Comparison of ENCODE assay signal across 8 cellular contexts in the genomic region with DNA sequence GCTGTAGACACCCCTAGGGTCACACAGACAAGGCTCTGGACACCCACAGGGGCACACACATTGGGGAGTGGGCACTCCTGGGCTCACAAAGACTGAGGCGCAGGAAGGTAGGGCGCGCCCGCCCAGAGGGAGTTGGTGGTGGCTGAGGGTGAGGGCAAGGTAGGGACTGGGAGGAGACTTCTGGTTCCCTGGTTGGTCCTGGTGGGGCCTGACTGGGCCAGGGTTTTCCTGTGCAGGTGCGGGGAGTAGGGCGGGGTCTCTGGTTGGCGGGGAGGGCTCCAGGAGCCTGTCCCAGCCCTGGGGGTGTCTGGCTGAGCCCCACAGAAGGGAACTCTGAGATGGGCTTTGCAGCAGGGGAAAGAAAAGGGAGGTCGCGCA. TPM values are rescaled to one million over a fixed set of nuclear protein-coding genes. Genes with fewer than 3 reads are reported as not detected.
DNase-seq lines count a peak whose midpoint lies in the region; ATAC-seq and TF ChIP-seq lines count a peak whose summit lies in the region.

No MANE protein-coding gene starts in this region.

- peaks cover 33% of the 10 kb centered on the region for H3K4me1 Mint-ChIP-seq in activated CD8-positive, alpha-beta T cell treated with anti-CD3 and anti-CD28 coated beads, Interleukin-2, amount 10 ng/mL, durations not matched to agents 7 days and 5 days (ENCODE audit: low read depth)

- POLR2A ChIA-PET in activated CD8-positive, alpha-beta T cell treated with anti-CD3 and anti-CD28 coated beads, Interleukin-2, amount 10 ng/mL, durations not matched to agents 7 days and 5 days (lab: Charles Lee), result interaction anchor here (1.0 to 1.1 kb wide), 4 partner anchors 19 to 261 kb away, joined by 3 to 4 read pairs (median 3); a partner anchor contains a TSS

- no peak for TF ChIP-seq CTCF in gastroesophageal sphincter (IDR thresholded peaks at IDR 0.05)

- no peaks in the 10 kb centered on the region for H3K9me3 Mint-ChIP-seq in activated CD8-positive, alpha-beta T cell treated with anti-CD3 and anti-CD28 coated beads, Interleukin-2, amount 10 ng/mL, durations not matched to agents 7 days and 5 days (ENCODE audit: insufficient read depth)

- peak overlapping the region; percentile 92 for H3K4me3 Mint-ChIP-seq in activated CD8-positive, alpha-beta T cell treated with anti-CD3 and anti-CD28 coated beads, Interleukin-2, amount 10 ng/mL, durations not matched to agents 7 days and 5 days

- H3K9me3 ChIP-seq in gastroesophageal sphincter, result no peaks in the 10 kb centered on the region

- CTCF ChIA-PET in activated CD8-positive, alpha-beta T cell treated with anti-CD3 and anti-CD28 coated beads, Interleukin-2, amount 10 ng/mL, durations not matched to agents 7 days and 5 days (lab: Charles Lee), result interaction anchor here (0.8 kb wide), 1 partner anchor 32 kb away, joined by 3 read pairs; no protein-coding TSS in a partner anchor

- H3K27ac ChIP-seq in gastroesophageal sphincter (peak overlapping the region; percentile 86 to 92 (median 90)), rectal smooth muscle tissue (ENCODE audit: low read depth, low read length) (peak overlapping the region; percentile 53)

- whole genome bisulfite sequencing in gastroesophageal sphincter (ENCODE audit: low coverage in 1 of 2), 2 donors, result no CpG with 5 or more reads among the region's 9 CpGs

- ATAC-seq in HG03095 (IDR thresholded peaks at IDR 0.05; ENCODE audit: unreplicated experiment), result peak; percentile 4
- peak; percentile 27 for ATAC-seq in activated CD8-positive, alpha-beta T cell treated with anti-CD3 and anti-CD28 coated beads, Interleukin-2, amount 10 ng/mL, durations not matched to agents 7 days and 5 days
- peak; percentile 3 for ATAC-seq in gastroesophageal sphincter
- no peak for ATAC-seq in GM21423 (IDR thresholded peaks at IDR 0.05; ENCODE audit: unreplicated experiment)

- H3K27me3 ChIP-seq in gastroesophageal sphincter (no peaks in the 10 kb centered on the region), rectal smooth muscle tissue (ENCODE audit: control insufficient read depth, insufficient read depth, low read length) (no peaks in the 10 kb centered on the region)

- no peaks in the 10 kb centered on the region for H3K27me3 Mint-ChIP-seq in activated CD8-positive, alpha-beta T cell treated with anti-CD3 and anti-CD28 coated beads, Interleukin-2, amount 10 ng/mL, durations not matched to agents 7 days and 5 days (ENCODE audit: low read depth)

- no peak for TF ChIP-seq EP300 in gastroesophageal sphincter (IDR thresholded peaks at IDR 0.05)

- H3K4me3 ChIP-seq in gastroesophageal sphincter (peak overlapping the region; percentile 73 to 88), rectal smooth muscle tissue (ENCODE audit: low read length) (peak overlapping the region; percentile 71)

- H3K4me1 ChIP-seq in gastroesophageal sphincter (peaks cover 0 to 16% (median 0%) of the 10 kb centered on the region in 3 donors), rectal smooth muscle tissue (ENCODE audit: control insufficient read depth, insufficient read depth, low read length) (no peaks in the 10 kb centered on the region)

- peaks cover 7% of the 10 kb centered on the region for H3K36me3 Mint-ChIP-seq in activated CD8-positive, alpha-beta T cell treated with anti-CD3 and anti-CD28 coated beads, Interleukin-2, amount 10 ng/mL, durations not matched to agents 7 days and 5 days (ENCODE audit: low read depth)

- DNase-seq in NCI-H1417 (lab: John Stamatoyannopoulos, UW) (peak in 2 of 3 experiments; percentile 61 to 65), NCI-H1417 treated with DMSO at 0.1 percent for 48 hours (lab: John Stamatoyannopoulos, UW) (no peak), NCI-H2171 (lab: John Stamatoyannopoulos, UW) (no peak)
- no peak for DNase-seq in activated CD8-positive, alpha-beta T cell treated with anti-CD3 and anti-CD28 coated beads, Interleukin-2, amount 10 ng/mL, durations not matched to agents 7 days and 5 days

- H3K36me3 ChIP-seq in gastroesophageal sphincter, result no peaks in the 10 kb centered on the region
- no peaks in the 10 kb centered on the region for H3K36me3 ChIP-seq in rectal smooth muscle tissue (ENCODE audit: control insufficient read depth, insufficient read depth, low read length)

- peak overlapping the region; percentile 19 for H3K9ac ChIP-seq in rectal smooth muscle tissue (ENCODE audit: low read length)

- TF ChIP-seq POLR2A in gastroesophageal sphincter (IDR thresholded peaks at IDR 0.05), result no peak

- H3K27ac Mint-ChIP-seq in activated CD8-positive, alpha-beta T cell treated with anti-CD3 and anti-CD28 coated beads, Interleukin-2, amount 10 ng/mL, durations not matched to agents 7 days and 5 days, result peak overlapping the region; percentile 92

RNA-seq across cellular contexts. Expression of a gene that starts 6.7 kb away (rescaled TPM):
- 100 to 1,000 TPM; 134 to 164 TPM for total RNA-seq in activated CD8-positive, alpha-beta T cell treated with anti-CD3 and anti-CD28 coated beads, Interleukin-2, amount 10 ng/mL, durations not matched to agents 7 days and 5 days
- total RNA-seq in gastroesophageal sphincter, result 1 to 10 TPM; 1.6 to 5.4 (median 3.7) TPM

RNA-seq across cellular contexts. Expression of a gene that starts 19.7 kb away (rescaled TPM):
- total RNA-seq in activated CD8-positive, alpha-beta T cell treated with anti-CD3 and anti-CD28 coated beads, Interleukin-2, amount 10 ng/mL, durations not matched to agents 7 days and 5 days, result 10 to 100 TPM; 33.2 to 35.3 TPM
- total RNA-seq in gastroesophageal sphincter, result 10 to 100 TPM in 1 of 4 donors, 1 to 10 TPM in 3; 3.4 to 11.7 (median 5.1) TPM

Comparison
In these comparisons a context has a peak if more than half of its experiments do, and no peak if none do; other contexts are left out.
1. DNase-seq: peak in NCI-H1417 (2 of 3); none in NCI-H1417 treated with DMSO at 0.1 percent for 48 hours (single experiment), activated CD8-positive, alpha-beta T cell treated with anti-CD3 and anti-CD28 coated beads, Interleukin-2, amount 10 ng/mL, durations not matched to agents 7 days and 5 days (single experiment) and NCI-H2171 (single experiment).
2. RNA of a gene that starts 6.7 kb away (total RNA-seq): 134 to 164 TPM in activated CD8-positive, alpha-beta T cell treated with anti-CD3 and anti-CD28 coated beads, Interleukin-2, amount 10 ng/mL, durations not matched to agents 7 days and 5 days; 1.6 to 5.4 TPM in gastroesophageal sphincter; every median in the first group is over 10 times any median in the second.